Comparison of ENCODE assay signal across 1 cellular context in the genomic region with DNA sequence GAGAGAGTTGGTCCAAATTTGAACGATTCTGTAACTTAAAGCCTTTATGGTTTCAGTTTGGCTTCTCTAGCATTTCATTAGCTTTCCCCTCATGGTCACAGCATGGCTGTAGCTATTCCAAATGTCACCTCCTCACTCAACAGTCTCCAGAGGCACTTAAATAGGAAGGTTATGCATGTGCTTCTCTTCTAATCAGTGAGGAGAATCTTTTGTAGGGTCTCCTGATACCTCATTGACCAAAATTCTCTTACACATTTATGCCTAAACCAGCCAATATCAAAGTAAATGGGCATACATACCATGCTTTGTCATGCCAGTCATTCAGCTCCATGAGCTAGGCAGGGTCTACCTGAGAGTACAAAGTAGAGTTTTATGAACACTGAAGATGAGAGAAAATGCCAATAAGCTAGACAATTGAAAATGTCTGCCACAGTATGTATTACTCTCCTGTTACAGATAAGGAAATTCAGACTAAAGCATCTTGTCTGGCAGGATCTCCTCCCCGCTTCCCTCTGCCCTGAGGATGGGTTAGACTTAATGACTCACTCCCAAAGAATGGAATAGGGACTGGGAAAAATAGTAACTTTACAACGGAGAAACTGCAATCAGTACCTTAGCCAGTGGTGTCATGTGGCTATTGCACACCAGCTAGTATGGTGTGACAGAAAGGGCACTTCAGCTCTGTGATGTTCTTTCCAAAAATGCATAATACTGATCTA.
TF ChIP-seq lines count a peak whose summit lies in the region.

No MANE protein-coding gene starts in this region.

TF ChIP-seq in K562, 482 proteins besides CTCF, POLR2A, EP300 and RAD21 (continued from another document):
- TF ChIP-seq ZNF830 (CRISPR knock-in tag; IDR thresholded peaks at IDR 0.05) (no peak), FOSL1 (tag; conservative IDR thresholded peaks at IDR 0.05) (peak; percentile 61), MXI1 (IDR thresholded peaks at IDR 0.05; ENCODE audit: low read depth, low read length) (no peak)
